26 cellular contexts compared by ENCODE assay signal in genomic region chr7:74286131-74286530, GRCh38.
"Had no signal": no experiment of that assay in that cellular context is flagged by ENCODE, and none has a peak within 500 bp of the region (broad histone marks: within the 10 kb centered on the region; RNA-seq: fewer than 3 reads in every experiment).

No MANE protein-coding gene starts in this region.

- H3K9me3 Mint-ChIP-seq: natural killer cell; stimulated activated effector memory CD8-positive, alpha-beta T cell treated with anti-CD3 and anti-CD28 coated beads, Interleukin-12 subunit alpha, Interleukin-12 subunit beta, amount 100 ng/mL, for 72 hours had no signal

- H3K4me1 ChIP-seq: foreskin keratinocyte had no signal

- H3K36me3 ChIP-seq: esophagus muscularis mucosa, gastroesophageal sphincter, heart left ventricle, left lung, neutrophil, prostate gland, right atrium auricular region, sigmoid colon, thoracic aorta, tibial nerve, upper lobe of right lung, uterus had no signal

- H3K27ac ChIP-seq: esophagus muscularis mucosa, foreskin keratinocyte, gastroesophageal sphincter, heart left ventricle, hepatocyte, left lung, neutrophil, prostate gland, right atrium auricular region, sigmoid colon, thoracic aorta, upper lobe of right lung, uterus had no signal

- H3K4me3 ChIP-seq: esophagus muscularis mucosa, gastroesophageal sphincter, heart left ventricle, hepatocyte, left lung, prostate gland, right atrium auricular region, sigmoid colon, thoracic aorta, tibial nerve, upper lobe of right lung, uterus had no signal

- H3K27ac Mint-ChIP-seq: natural killer cell; stimulated activated effector memory CD8-positive, alpha-beta T cell treated with anti-CD3 and anti-CD28 coated beads, Interleukin-12 subunit alpha, Interleukin-12 subunit beta, amount 100 ng/mL, for 72 hours had no signal

- DNase-seq: cerebellar nuclear complex; cortex of kidney; effector memory CD4-positive, alpha-beta T cell; foreskin keratinocyte; heart left ventricle; kidney; left cardiac atrium; left lung; natural killer cell; sigmoid colon; stimulated activated CD4-positive, alpha-beta T cell treated with anti-CD3 and anti-CD28 coated beads, Interleukin-2, amount 100 ng/mL, for 24 hours; stimulated activated CD4-positive, alpha-beta T cell treated with anti-CD3 and anti-CD28 coated beads, Interleukin-4, amount 100 ng/mL, for 24 hours; stimulated activated naive CD8-positive, alpha-beta T cell treated with anti-CD3 and anti-CD28 coated beads, Interleukin-15, Interleukin-2, amounts not matched to agents 100 U/mL and 50 U/mL, for 24 hours; substantia nigra; upper lobe of right lung; uterus had no signal

- H3K4me2 ChIP-seq: hepatocyte had no signal

- H3K9me3 ChIP-seq: esophagus muscularis mucosa, gastroesophageal sphincter, heart left ventricle, left lung, neutrophil, prostate gland, right atrium auricular region, sigmoid colon, thoracic aorta, tibial nerve, upper lobe of right lung, uterus had no signal

- H3K4me3 Mint-ChIP-seq: natural killer cell; stimulated activated effector memory CD8-positive, alpha-beta T cell treated with anti-CD3 and anti-CD28 coated beads, Interleukin-12 subunit alpha, Interleukin-12 subunit beta, amount 100 ng/mL, for 72 hours had no signal

- H2AFZ ChIP-seq: hepatocyte had no signal

- H3K27me3 ChIP-seq: esophagus muscularis mucosa, foreskin keratinocyte, gastroesophageal sphincter, heart left ventricle, hepatocyte, right atrium auricular region, sigmoid colon, tibial nerve, upper lobe of right lung, uterus had no signal

- FAIRE-seq: endothelial cell of umbilical vein, kidney had no signal

- ATAC-seq: foreskin keratinocyte; gastroesophageal sphincter; heart left ventricle; left cardiac atrium; left lung; natural killer cell; stimulated activated effector memory CD8-positive, alpha-beta T cell treated with anti-CD3 and anti-CD28 coated beads, Interleukin-12 subunit alpha, Interleukin-12 subunit beta, amount 100 ng/mL, for 72 hours; stimulated activated naive CD8-positive, alpha-beta T cell treated with anti-CD3 and anti-CD28 coated beads, Interleukin-15, Interleukin-2, amounts not matched to agents 100 U/mL and 50 U/mL, for 24 hours; upper lobe of right lung had no signal
